8 cellular contexts compared by ENCODE assay signal in genomic region chr19:43595999-43596841, GRCh38. TPM values are rescaled to one million over a fixed set of nuclear protein-coding genes. Genes with fewer than 3 reads are reported as not detected.
DNase-seq lines count a peak whose midpoint lies in the region; ATAC-seq and TF ChIP-seq lines count a peak whose summit lies in the region.

IRGQ (minus strand) TSS chr19:43596134; CDS start chr19:43595338, 796 bp downstream.
ZNF576 (plus strand) TSS chr19:43596595; CDS start chr19:43597109, 514 bp downstream.

- peak within 1 kb of the TSS; percentile 93 for H3K27ac ChIP-seq in KMS-11
- peak within 1 kb of the TSS; percentile 79 to 97 (median 90) for H3K27ac ChIP-seq in Peyer's patch
- peak within 1 kb of the TSS; percentile 90 to 98 for H3K27ac ChIP-seq in esophagus (ENCODE audit: low read depth in 2 of 2, low read length in 1 of 2)

- H3K9ac ChIP-seq in KMS-11 (peak within 1 kb of the TSS; percentile 95), mucosa of stomach (ENCODE audit: low read length) (peak within 1 kb of the TSS; percentile 89)

- peak within 1 kb of the TSS; percentile 89 for H3K4me2 ChIP-seq in KMS-11

- TF ChIP-seq POLR2A in Peyer's patch (IDR thresholded peaks at IDR 0.05): peak; percentile 80 to 84

- H3K36me3 ChIP-seq in KMS-11 (ENCODE audit: insufficient read depth) (no peaks in the 10 kb centered on the region), Peyer's patch (peaks cover 0 to 51% (median 0%) of the 10 kb centered on the region in 3 donors), esophagus (ENCODE audit: control insufficient read depth in 2 of 2, insufficient read depth in 2 of 2, low read length in 1 of 2) (peaks cover 6 to 25% of the 10 kb centered on the region in 2 donors), mucosa of stomach (ENCODE audit: control insufficient read depth, insufficient read depth, low read length) (no peaks in the 10 kb centered on the region)

- peak; percentile 67 for ATAC-seq in GM21737 (IDR thresholded peaks at IDR 0.05; ENCODE audit: unreplicated experiment)

- H3K27me3 ChIP-seq in KMS-11 (ENCODE audit: insufficient read depth, low read depth): no peaks in the 10 kb centered on the region
- H3K27me3 ChIP-seq in Peyer's patch: no peaks in the 10 kb centered on the region
- no peaks in the 10 kb centered on the region for H3K27me3 ChIP-seq in esophagus (ENCODE audit: control insufficient read depth in 1 of 2, insufficient read depth in 2 of 2, low read length in 2 of 2)
- no peaks in the 10 kb centered on the region for H3K27me3 ChIP-seq in mucosa of stomach (ENCODE audit: control insufficient read depth, insufficient read depth, low read length)

- peak within 1 kb of the TSS; percentile 56 for H3K4me3 ChIP-seq in KMS-11 (IDR thresholded peaks at IDR 0.05; ENCODE audit: insufficient read depth, low read depth, low read length)
- H3K4me3 ChIP-seq in Peyer's patch: peak within 1 kb of the TSS; percentile 51 to 64 (median 56)
- H3K4me3 ChIP-seq in esophagus (ENCODE audit: low read depth in 1 of 2, low read length in 2 of 2): peak within 1 kb of the TSS; percentile 57 to 59
- peak within 1 kb of the TSS; percentile 72 for H3K4me3 ChIP-seq in mucosa of stomach (ENCODE audit: low read length)

- H4K20me1 ChIP-seq in KMS-11 (ENCODE audit: insufficient read depth): no peaks in the 10 kb centered on the region

- H2AFZ ChIP-seq in KMS-11 (ENCODE audit: low read depth): peak within 1 kb of the TSS; percentile 81

- WGBS in esophagus, 2 donors: 0 to 1% methylated on average over 60 of the region's 60 CpGs

- DNase-seq in DMS53 treated with DMSO at 0.1 percent for 48 hours (lab: John Stamatoyannopoulos, UW; ENCODE audit: unreplicated experiment): peak; percentile 99
- peak; percentile 99 to 100 (median 100) for DNase-seq in Peyer's patch
- peak; percentile 100 for DNase-seq in activated T-cell treated with anti-CD3 and anti-CD28 coated beads, Interleukin-2, amount 50 U/mL, for 48 hours
- peak; percentile 100 for DNase-seq in stimulated activated CD8-positive, alpha-beta memory T cell treated with anti-CD3 and anti-CD28 coated beads, Interleukin-7, amount 100 ng/mL, for 1 hour (ENCODE audit: low read depth in 2 of 2)

- peaks cover 14% of the 10 kb centered on the region for H3K4me1 ChIP-seq in KMS-11 (ENCODE audit: low read depth, poor library complexity, severe bottlenecking)
- H3K4me1 ChIP-seq in Peyer's patch: peaks cover 0 to 39% (median 21%) of the 10 kb centered on the region in 4 donors
- H3K4me1 ChIP-seq in esophagus (ENCODE audit: control insufficient read depth in 2 of 2, insufficient read depth in 2 of 2, low read length in 1 of 2): peaks cover 7 to 8% of the 10 kb centered on the region in 2 donors
- peaks cover 22% of the 10 kb centered on the region for H3K4me1 ChIP-seq in mucosa of stomach (ENCODE audit: control insufficient read depth, insufficient read depth, low read length)

- H3K79me2 ChIP-seq in KMS-11 (ENCODE audit: insufficient read depth, low read depth): peaks cover 35% of the 10 kb centered on the region

- TF ChIP-seq CTCF in KMS-11 (conservative IDR thresholded peaks at IDR 0.05; ENCODE audit: low read depth, low read length): no peak
- TF ChIP-seq CTCF in Peyer's patch (IDR thresholded peaks at IDR 0.05): peak in 4 of 6 experiments; percentile 2 to 27 (median 20)

- H3K9me3 ChIP-seq in Peyer's patch: no peaks in the 10 kb centered on the region
- no peaks in the 10 kb centered on the region for H3K9me3 ChIP-seq in esophagus (ENCODE audit: control insufficient read depth in 2 of 2, insufficient read depth in 1 of 2, low read depth in 1 of 2, low read length in 1 of 2)
- H3K9me3 ChIP-seq in mucosa of stomach (ENCODE audit: control insufficient read depth, low read length): no peaks in the 10 kb centered on the region

RNA-seq across cellular contexts. Expression of gene IRGQ, which starts in this region (rescaled TPM):
- 10 to 100 TPM; 10.7 to 28.8 (median 18.5) TPM for total RNA-seq in Peyer's patch
- 1 to 10 TPM; 3.1 to 4.1 TPM for polyA plus RNA-seq in esophagus

RNA-seq across cellular contexts. Expression of gene ZNF576, which starts in this region (rescaled TPM):
- 10 to 100 TPM in 3 of 4 donors, 1 to 10 TPM in 1; 6.6 to 21.9 (median 16.5) TPM for total RNA-seq in Peyer's patch
- polyA plus RNA-seq in esophagus: 10 to 100 TPM in 1 of 2 donors, 1 to 10 TPM in 1; 6.8 to 13.0 TPM

Comparison
In these comparisons a context has a peak if more than half of its experiments do, and no peak if none do; other contexts are left out.
1. Peak in every context shown above with its lines: DNase-seq, ATAC-seq, H3K4me3 ChIP-seq and H3K27ac ChIP-seq.